8 cellular contexts compared by ENCODE assay signal in genomic region chr12:103877934-103878510, GRCh38. TPM values are rescaled to one million over a fixed set of nuclear protein-coding genes. Genes with fewer than 3 reads are reported as not detected.
DNase-seq lines count a peak whose midpoint lies in the region; ATAC-seq and TF ChIP-seq lines count a peak whose summit lies in the region.

No MANE protein-coding gene starts in this region.

- intact Hi-C loops in activated T-helper 2 cell treated with anti-CD3 and anti-CD28 coated beads, Interferon-gamma antibody, Interleukin-2, Interleukin-4, amounts not matched to agents 10 μg/mL and 5 μg/mL and 100 μg/mL, durations not matched to agents 14 hours and 24 hours and 36 hours (cut with micrococcal nuclease) = loop anchor here (1.0 to 5.0 kb wide), 4 partner anchors 47 to 231 kb away; partner anchors contain the start of gene HCFC2

- no peaks in the 10 kb centered on the region for H3K36me3 ChIP-seq in gastroesophageal sphincter

- H3K4me1 ChIP-seq in gastroesophageal sphincter = no peaks in the 10 kb centered on the region

- H3K4me3 Mint-ChIP-seq in activated T-helper 2 cell treated with anti-CD3 and anti-CD28 coated beads, Interferon-gamma antibody, Interleukin-2, Interleukin-4, amounts not matched to agents 10 μg/mL and 5 μg/mL and 100 μg/mL, durations not matched to agents 14 hours and 24 hours and 36 hours (ENCODE audit: low read depth) = no peak overlapping the region

- no peaks in the 10 kb centered on the region for H3K9me3 Mint-ChIP-seq in activated T-helper 2 cell treated with anti-CD3 and anti-CD28 coated beads, Interferon-gamma antibody, Interleukin-2, Interleukin-4, amounts not matched to agents 10 μg/mL and 5 μg/mL and 100 μg/mL, durations not matched to agents 14 hours and 24 hours and 36 hours

- no peak overlapping the region for H3K27ac Mint-ChIP-seq in activated T-helper 2 cell treated with anti-CD3 and anti-CD28 coated beads, Interferon-gamma antibody, Interleukin-2, Interleukin-4, amounts not matched to agents 10 μg/mL and 5 μg/mL and 100 μg/mL, durations not matched to agents 14 hours and 24 hours and 36 hours

- DNase-seq in 8988T = peak; percentile 34
- DNase-seq in LNCaP clone FGC (ENCODE audit: low read depth) = no peak
- peak; percentile 68 for DNase-seq in RPMI7951 (ENCODE audit: low read depth)
- DNase-seq in activated T-helper 2 cell treated with anti-CD3 and anti-CD28 coated beads, Interferon-gamma antibody, Interleukin-2, Interleukin-4, amounts not matched to agents 10 μg/mL and 5 μg/mL and 100 μg/mL, durations not matched to agents 14 hours and 24 hours and 36 hours (ENCODE audit: low spot score) = peak; percentile 31
- peak; percentile 68 for DNase-seq in pons (ENCODE audit: low spot score)

- no peaks in the 10 kb centered on the region for H3K9me3 ChIP-seq in gastroesophageal sphincter

- no peak for TF ChIP-seq EP300 in gastroesophageal sphincter (IDR thresholded peaks at IDR 0.05)

- peak; percentile 68 for TF ChIP-seq CTCF in GM12874 (IDR thresholded peaks at IDR 0.05; ENCODE audit: insufficient read depth, low read depth, low read length)
- peak; percentile 85 for TF ChIP-seq CTCF in LNCaP clone FGC (IDR thresholded peaks at IDR 0.05; ENCODE audit: control insufficient read depth, extremely low read depth, insufficient read depth)
- peak; percentile 47 to 74 (median 68) for TF ChIP-seq CTCF in gastroesophageal sphincter (IDR thresholded peaks at IDR 0.05)

- peaks cover 15% of the 10 kb centered on the region for H3K27me3 Mint-ChIP-seq in activated T-helper 2 cell treated with anti-CD3 and anti-CD28 coated beads, Interferon-gamma antibody, Interleukin-2, Interleukin-4, amounts not matched to agents 10 μg/mL and 5 μg/mL and 100 μg/mL, durations not matched to agents 14 hours and 24 hours and 36 hours (ENCODE audit: low read depth)

- TF ChIP-seq POLR2A in gastroesophageal sphincter (IDR thresholded peaks at IDR 0.05) = no peak

- WGBS in gastroesophageal sphincter (ENCODE audit: low coverage in 1 of 2), 2 donors = 18% methylated on average over 3 of the region's 5 CpGs; no CpG with 5 or more reads in 1 of the 2 donors

- H3K4me3 ChIP-seq in LNCaP clone FGC (ENCODE audit: low read depth, low read length) (no peak overlapping the region), gastroesophageal sphincter (no peak overlapping the region)

- H3K27ac ChIP-seq in gastroesophageal sphincter = no peak overlapping the region

- ATAC-seq in gastroesophageal sphincter (peak; percentile 79), GM18858 (IDR thresholded peaks at IDR 0.05; ENCODE audit: unreplicated experiment) (no peak)

- no peaks in the 10 kb centered on the region for H3K36me3 Mint-ChIP-seq in activated T-helper 2 cell treated with anti-CD3 and anti-CD28 coated beads, Interferon-gamma antibody, Interleukin-2, Interleukin-4, amounts not matched to agents 10 μg/mL and 5 μg/mL and 100 μg/mL, durations not matched to agents 14 hours and 24 hours and 36 hours (ENCODE audit: low read depth)

- H3K27me3 ChIP-seq in gastroesophageal sphincter = no peaks in the 10 kb centered on the region

- peaks cover 30% of the 10 kb centered on the region for H3K4me1 Mint-ChIP-seq in activated T-helper 2 cell treated with anti-CD3 and anti-CD28 coated beads, Interferon-gamma antibody, Interleukin-2, Interleukin-4, amounts not matched to agents 10 μg/mL and 5 μg/mL and 100 μg/mL, durations not matched to agents 14 hours and 24 hours and 36 hours (ENCODE audit: low read depth)

RNA-seq across cellular contexts. Expression of gene NT5DC3, which starts 37.0 kb away (rescaled TPM):
- total RNA-seq in RPMI7951 (2014; rRNA removed; shearing (Covaris generic)) = 2.5 and 4.1 TPM in 2 replicates
- total RNA-seq in activated T-helper 2 cell treated with anti-CD3 and anti-CD28 coated beads, Interferon-gamma antibody, Interleukin-2, Interleukin-4, amounts not matched to agents 10 μg/mL and 5 μg/mL and 100 μg/mL, durations not matched to agents 14 hours and 24 hours and 36 hours = 10.9 and 12.0 TPM in 2 replicates
- 100 to 1,000 TPM in 3 of 4 donors, 10 to 100 TPM in 1; 64.5 to 185 (median 131) TPM for total RNA-seq in gastroesophageal sphincter

RNA-seq across cellular contexts. Expression of gene HSP90B1, which starts 52.2 kb away (rescaled TPM):
- 597 and 713 TPM in 2 replicates for total RNA-seq in RPMI7951 (2014; rRNA removed; shearing (Covaris generic))
- 615 and 617 TPM in 2 replicates for total RNA-seq in activated T-helper 2 cell treated with anti-CD3 and anti-CD28 coated beads, Interferon-gamma antibody, Interleukin-2, Interleukin-4, amounts not matched to agents 10 μg/mL and 5 μg/mL and 100 μg/mL, durations not matched to agents 14 hours and 24 hours and 36 hours
- 100 to 1,000 TPM; 137 to 334 (median 231) TPM for total RNA-seq in gastroesophageal sphincter
